ENCODE assay signal across 27 cellular contexts in genomic region chrY:20755808-20756207, GRCh38. TPM values are rescaled to one million over a fixed set of nuclear protein-coding genes. Genes with fewer than 3 reads are reported as not detected.
DNase-seq lines count a peak whose midpoint lies in the region; ATAC-seq and TF ChIP-seq lines count a peak whose summit lies in the region.
"Had no signal": no experiment of that assay in that cellular context is flagged by ENCODE, and none has a peak within 500 bp of the region (broad histone marks: within the 10 kb centered on the region; RNA-seq: fewer than 3 reads in every experiment).

Gene RPS4Y2 (plus strand): TSS chrY:20756108. CDS start chrY:20756164, 56 bp downstream.

- H3K36me3 Mint-ChIP-seq in activated B cell treated with CpG ODN at 0.5 μM for 24 hours (ENCODE audit: low read depth): no peaks in the 10 kb centered on the region
- H3K36me3 Mint-ChIP-seq in glutamatergic neuron (ENCODE audit: unreplicated experiment): no peaks in the 10 kb centered on the region
- H3K36me3 Mint-ChIP-seq: CD14-positive monocyte; CD4-positive, alpha-beta memory T cell; CD4-positive, CD25-positive, alpha-beta regulatory T cell; CD8-positive, alpha-beta memory T cell; CD8-positive, alpha-beta T cell had no signal

- H3K4me3 Mint-ChIP-seq in activated B cell treated with CpG ODN at 0.5 μM for 24 hours: no peak within 1 kb of the TSS
- H3K4me3 Mint-ChIP-seq in glutamatergic neuron (ENCODE audit: unreplicated experiment): no peak within 1 kb of the TSS
- H3K4me3 Mint-ChIP-seq: B cell; CD14-positive monocyte; CD4-positive, alpha-beta memory T cell; CD4-positive, alpha-beta T cell; CD4-positive, CD25-positive, alpha-beta regulatory T cell; CD8-positive, alpha-beta memory T cell; CD8-positive, alpha-beta T cell had no signal

- DNase-seq in activated B cell treated with CpG ODN at 0.5 μM for 24 hours (no peak), glutamatergic neuron (no peak)
- DNase-seq: 8988T; ACHN; AML-193; BE2C; C1 segment of cervical spinal cord; Caco-2; Calu3; CD4-positive, alpha-beta memory T cell; CD4-positive, alpha-beta T cell; CD4-positive, CD25-positive, alpha-beta regulatory T cell; CD8-positive, alpha-beta memory T cell; CD8-positive, alpha-beta T cell; COR-L47; DMS 273 treated with DMSO at 0.1 percent for 48 hours; DMS153; DMS53; DMS79; DMS79 treated with DMSO at 0.1 percent for 48 hours; DND-41; EL had no signal

- ATAC-seq in activated B cell treated with CpG ODN at 0.5 μM for 24 hours (ENCODE audit: low read depth): no peak
- ATAC-seq: A549; CD8-positive, alpha-beta T cell had no signal

- intact Hi-C loops in activated B cell treated with CpG ODN at 0.5 μM for 24 hours (cut with micrococcal nuclease): no loop called here

- H3K27me3 Mint-ChIP-seq in activated B cell treated with CpG ODN at 0.5 μM for 24 hours (no peaks in the 10 kb centered on the region), glutamatergic neuron (ENCODE audit: unreplicated experiment) (no peaks in the 10 kb centered on the region)
- H3K27me3 Mint-ChIP-seq: B cell; CD4-positive, alpha-beta memory T cell; CD4-positive, alpha-beta T cell; CD4-positive, CD25-positive, alpha-beta regulatory T cell; CD8-positive, alpha-beta memory T cell had no signal

- CTCF ChIA-PET in activated B cell treated with CpG ODN at 0.5 μM for 24 hours (lab: Charles Lee): no interaction called here

- POLR2A ChIA-PET in activated B cell treated with CpG ODN at 0.5 μM for 24 hours (lab: Charles Lee): no interaction called here

- TF ChIP-seq CTCF in activated B cell treated with CpG ODN at 0.5 μM for 24 hours (IDR thresholded peaks at IDR 0.05) (no peak), glutamatergic neuron (IDR thresholded peaks at IDR 0.05; ENCODE audit: partially characterized antibody, unreplicated experiment) (no peak)

- peaks cover 6% of the 10 kb centered on the region for H3K4me1 Mint-ChIP-seq in activated B cell treated with CpG ODN at 0.5 μM for 24 hours
- H3K4me1 Mint-ChIP-seq in glutamatergic neuron (ENCODE audit: low read depth, unreplicated experiment): no peaks in the 10 kb centered on the region
- H3K4me1 Mint-ChIP-seq: CD14-positive monocyte; CD4-positive, alpha-beta memory T cell; CD4-positive, CD25-positive, alpha-beta regulatory T cell; CD8-positive, alpha-beta memory T cell had no signal

- H3K9me3 Mint-ChIP-seq in activated B cell treated with CpG ODN at 0.5 μM for 24 hours: no peaks in the 10 kb centered on the region
- no peaks in the 10 kb centered on the region for H3K9me3 Mint-ChIP-seq in glutamatergic neuron (ENCODE audit: unreplicated experiment)
- H3K9me3 Mint-ChIP-seq: CD4-positive, alpha-beta memory T cell; CD4-positive, alpha-beta T cell; CD4-positive, CD25-positive, alpha-beta regulatory T cell; CD8-positive, alpha-beta memory T cell; CD8-positive, alpha-beta T cell had no signal

- H3K27ac Mint-ChIP-seq in activated B cell treated with CpG ODN at 0.5 μM for 24 hours (peak within 1 kb of the TSS; percentile 35), glutamatergic neuron (ENCODE audit: unreplicated experiment) (no peak within 1 kb of the TSS)
- H3K27ac Mint-ChIP-seq: B cell; CD14-positive monocyte; CD4-positive, alpha-beta memory T cell; CD4-positive, alpha-beta T cell; CD4-positive, CD25-positive, alpha-beta regulatory T cell; CD8-positive, alpha-beta memory T cell; CD8-positive, alpha-beta T cell had no signal

RNA-seq across cellular contexts. Expression of gene RPS4Y2, which starts in this region (rescaled TPM):
- total RNA-seq in activated B cell treated with CpG ODN at 0.5 μM for 24 hours (not detected in 2 replicates), glutamatergic neuron (ENCODE audit: unreplicated experiment) (not detected)
- total RNA-seq: A172; A673; Caco-2; Calu3; CD4-positive, alpha-beta memory T cell; CD4-positive, alpha-beta T cell; CD4-positive, CD25-positive, alpha-beta regulatory T cell; CD8-positive, alpha-beta memory T cell; CD8-positive, alpha-beta T cell had no signal
